24 cellular contexts compared by ENCODE assay signal in genomic region chr6:149008741-149009140, GRCh38.
"Had no signal": no experiment of that assay in that cellular context is flagged by ENCODE, and none has a peak within 500 bp of the region (broad histone marks: within the 10 kb centered on the region; RNA-seq: fewer than 3 reads in every experiment).

No MANE protein-coding gene starts in this region.

- H3K4me3 ChIP-seq: colonic mucosa, esophagus squamous epithelium, gastrocnemius medialis, heart right ventricle, left lung, lower lobe of right lung had no signal

- FAIRE-seq: endometrium, islet of Langerhans, keratinocyte had no signal

- H3K9me3 ChIP-seq: colonic mucosa, esophagus squamous epithelium, gastrocnemius medialis, left lung, lower lobe of right lung had no signal

- H3K27ac ChIP-seq: colonic mucosa, epithelial cell of prostate, esophagus squamous epithelium, gastrocnemius medialis, heart right ventricle, left lung, lower lobe of right lung had no signal

- H3K4me1 ChIP-seq: colonic mucosa, gastrocnemius medialis, heart right ventricle, left lung, lower lobe of right lung had no signal

- ATAC-seq: effector memory CD8-positive, alpha-beta T cell; esophagus mucosa; gastrocnemius medialis; heart right ventricle; left cardiac atrium; left lung; left ventricle myocardium superior; lower lobe of right lung had no signal

- H3K27me3 ChIP-seq: colonic mucosa, esophagus squamous epithelium, gastrocnemius medialis, heart right ventricle, left lung had no signal

- DNase-seq: colonic mucosa; cortex of kidney; effector CD8-positive, alpha-beta T cell; effector memory CD8-positive, alpha-beta T cell; endodermal cell; erythroblast; esophagus squamous epithelium; foreskin melanocyte; gastrocnemius medialis; glutamatergic neuron; head of caudate nucleus; heart right ventricle; hippocampal formation; left cardiac atrium; left lung; left ventricle myocardium superior; lower lobe of right lung; mesenchymal stem cell; midbrain had no signal

- H3K36me3 ChIP-seq: colonic mucosa, esophagus squamous epithelium, gastrocnemius medialis, heart right ventricle, left lung, lower lobe of right lung had no signal
